ENCODE assay signal across 9 cellular contexts in genomic region chr1:112998592-112999235, GRCh38. TPM values are rescaled to one million over a fixed set of nuclear protein-coding genes. Genes with fewer than 3 reads are reported as not detected.
DNase-seq lines count a peak whose midpoint lies in the region; ATAC-seq and TF ChIP-seq lines count a peak whose summit lies in the region.
"Had no signal": no experiment of that assay in that cellular context is flagged by ENCODE, and none has a peak within 500 bp of the region (broad histone marks: within the 10 kb centered on the region; RNA-seq: fewer than 3 reads in every experiment).

No MANE protein-coding gene starts in this region.

- peak; percentile 8 for DNase-seq in NCI-H2227 (lab: John Stamatoyannopoulos, UW; ENCODE audit: unreplicated experiment)
- DNase-seq in NCI-H2227 treated with DMSO at 0.1 percent for 48 hours (lab: John Stamatoyannopoulos, UW): no peak
- no peak for DNase-seq in left lung
- DNase-seq in upper lobe of left lung: no peak
- no peak for DNase-seq in NCI-H2029 treated with DMSO at 0.1 percent for 48 hours (lab: John Stamatoyannopoulos, UW)
- DNase-seq in NCI-H510A treated with DMSO at 0.1 percent for 48 hours (lab: John Stamatoyannopoulos, UW): no peak
- DNase-seq in stimulated activated CD8-positive, alpha-beta memory T cell treated with anti-CD3 and anti-CD28 coated beads, Interleukin-4, amount 100 ng/mL, for 48 hours: no peak
- DNase-seq: activated gamma-delta T cell had no signal

- no peak overlapping the region for H3K4me3 ChIP-seq in left lung
- H3K4me3 ChIP-seq in upper lobe of left lung: no peak overlapping the region

- WGBS in upper lobe of left lung, 2 donors: 36 to 43% methylated on average over 7 of the region's 7 CpGs

- peak overlapping the region; percentile 6 for H3K27ac ChIP-seq in cingulate gyrus (ENCODE audit: low read depth, low read length)
- no peak overlapping the region for H3K27ac ChIP-seq in left lung
- no peak overlapping the region for H3K27ac ChIP-seq in upper lobe of left lung

- H3K27me3 ChIP-seq in left lung (no peaks in the 10 kb centered on the region), upper lobe of left lung (no peaks in the 10 kb centered on the region)

- TF ChIP-seq POLR2A in upper lobe of left lung (IDR thresholded peaks at IDR 0.05): no peak

- TF ChIP-seq EP300 in upper lobe of left lung (IDR thresholded peaks at IDR 0.05): no peak

- no peaks in the 10 kb centered on the region for H3K36me3 ChIP-seq in left lung
- H3K36me3 ChIP-seq in upper lobe of left lung: no peaks in the 10 kb centered on the region

- ATAC-seq in left lung: peak; percentile 72
- ATAC-seq in upper lobe of left lung (ENCODE audit: low FRiP score in 2 of 2): peak; percentile 44 to 49

- H3K9me3 ChIP-seq in left lung (no peaks in the 10 kb centered on the region), upper lobe of left lung (no peaks in the 10 kb centered on the region)

- no peak for TF ChIP-seq CTCF in left lung (IDR thresholded peaks at IDR 0.05)
- TF ChIP-seq CTCF in upper lobe of left lung (IDR thresholded peaks at IDR 0.05): no peak

- no peaks in the 10 kb centered on the region for H3K4me1 ChIP-seq in left lung
- peaks cover 0 to 5% (median 0%) of the 10 kb centered on the region in 4 donors for H3K4me1 ChIP-seq in upper lobe of left lung

- intact Hi-C loops in left lung (cut with DNase I): no loop called here

RNA-seq across cellular contexts. Expression of gene SLC16A1, which starts 42.7 kb away (rescaled TPM):
- total RNA-seq in left lung (10 to 100 TPM; 14.5 to 14.7 TPM), upper lobe of left lung (10 to 100 TPM in 1 of 6 donors, 1 to 10 TPM in 5; 1.4 to 13.3 (median 5.9) TPM)
